Comparison of ENCODE assay signal across 24 cellular contexts in the genomic region with DNA sequence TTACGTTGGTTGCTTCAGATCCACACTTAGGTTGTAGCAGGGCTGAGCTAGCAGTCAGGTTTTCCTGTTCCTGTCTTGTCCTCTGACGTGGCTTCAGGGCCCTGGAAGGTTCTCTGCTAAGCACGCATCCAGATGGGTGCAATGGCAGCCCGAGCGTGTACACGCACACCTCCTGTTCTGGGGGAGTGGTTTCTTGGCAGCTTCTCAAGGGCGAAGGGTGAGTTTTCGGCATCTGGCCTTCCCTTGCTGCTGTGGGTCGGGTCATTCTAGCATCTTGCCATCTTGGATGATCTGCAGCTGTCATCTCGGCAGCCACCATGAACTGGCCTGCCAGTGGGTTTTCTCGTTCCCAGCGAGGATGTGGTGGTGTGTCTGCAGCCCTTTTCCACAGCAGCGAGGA.
"Had no signal": no experiment of that assay in that cellular context is flagged by ENCODE, and none has a peak within 500 bp of the region (broad histone marks: within the 10 kb centered on the region; RNA-seq: fewer than 3 reads in every experiment).

No MANE protein-coding gene starts in this region.

- H3K4me1 ChIP-seq: left lung, sigmoid colon had no signal

- H3K36me3 ChIP-seq: neutrophil, ovary had no signal

- H3K9me3 ChIP-seq: left lung, neutrophil, ovary, sigmoid colon, stomach, testis had no signal

- ATAC-seq: esophagus mucosa; left lung; natural killer cell treated with Interleukin-12 subunit alpha and Interleukin-12 subunit beta and Interleukin-15 and Interleukin-18, amount 100 ng/mL, for 72 hours; stimulated activated memory B cell treated with anti-CD40 and anti-IgM and Interleukin-4, amounts not matched to agents 10 μg/mL and 1 μg/mL and 100 μg/mL, for 72 hours had no signal

- DNase-seq: activated B cell treated with CpG ODN at 0.5 μM for 24 hours; activated CD4-positive, alpha-beta memory T cell treated with anti-CD3 and anti-CD28 coated beads for 36 hours; activated CD4-positive, alpha-beta T cell treated with anti-CD3 and anti-CD28 coated beads for 48 hours; activated naive CD4-positive, alpha-beta T cell treated with anti-CD3 and anti-CD28 coated beads for 36 hours; activated naive CD8-positive, alpha-beta T cell treated with anti-CD3 and anti-CD28 coated beads, Interleukin-2, amount 10 ng/mL, durations not matched to agents 7 days and 5 days; activated T-cell treated with anti-CD3 and anti-CD28 coated beads, Interleukin-2, amount 50 U/mL, for 48 hours; amygdala; effector memory CD4-positive, alpha-beta T cell; foreskin melanocyte; kidney glomerular epithelial cell; left lung; midbrain; ovary; sigmoid colon; stimulated activated CD4-positive, alpha-beta T cell treated with anti-CD3 and anti-CD28 coated beads, Interleukin-15, amount 100 ng/mL, for 24 hours; stomach; T1000; testis had no signal

- H3K27ac ChIP-seq: cardiac muscle cell, left lung, neutrophil, ovary, sigmoid colon, stomach, testis had no signal

- H3K27me3 ChIP-seq: cardiac muscle cell, left lung, neutrophil, ovary, sigmoid colon, stomach, testis had no signal

- H3K4me3 ChIP-seq: cardiac muscle cell, left lung, ovary, sigmoid colon, smooth muscle cell, stomach, testis had no signal
